24 cellular contexts compared by ENCODE assay signal in the genomic region with DNA sequence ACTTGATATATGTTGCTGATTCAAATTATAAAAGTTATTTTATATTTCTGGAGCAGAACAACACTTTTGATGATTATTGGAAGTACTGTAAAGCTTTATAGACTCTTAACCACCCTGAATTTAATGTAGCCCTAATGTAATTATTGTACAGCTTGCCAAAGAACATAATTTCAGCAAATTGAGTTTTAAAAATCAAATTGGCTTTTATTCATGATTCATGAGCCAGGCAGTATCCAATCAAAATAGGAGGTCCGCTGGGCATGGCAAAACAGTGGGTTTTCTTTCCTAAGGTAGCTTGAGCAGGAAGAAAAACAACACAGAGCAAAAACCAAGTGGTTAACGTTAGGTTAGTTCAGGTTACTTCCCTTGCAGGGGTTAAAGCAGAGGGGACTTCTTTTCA.
DNase-seq lines count a peak whose midpoint lies in the region; ATAC-seq and TF ChIP-seq lines count a peak whose summit lies in the region.
"Had no signal": no experiment of that assay in that cellular context is flagged by ENCODE, and none has a peak within 500 bp of the region (broad histone marks: within the 10 kb centered on the region; RNA-seq: fewer than 3 reads in every experiment).

No MANE protein-coding gene starts in this region.

- H4K91ac ChIP-seq in IMR-90 (ENCODE audit: insufficient read depth, low read depth, low read length), result peak overlapping the region; percentile 6; the same call in 1 of the 2 replicates

- no peak overlapping the region for H3K9ac ChIP-seq in IMR-90 (ENCODE audit: low read depth, low read length)
- H3K9ac ChIP-seq: BLaER1 had no signal

- H2BK5ac ChIP-seq in IMR-90 (ENCODE audit: low read depth, low read length, poor library complexity, severe bottlenecking), result no peak overlapping the region

- H2AK5ac ChIP-seq in IMR-90 (ENCODE audit: low read depth, low read length), result no peak overlapping the region

- TF ChIP-seq RAD21 in IMR-90 (IDR thresholded peaks at IDR 0.05; ENCODE audit: low read length), result no peak

- H2BK20ac ChIP-seq in IMR-90 (ENCODE audit: low read depth, low read length), result peak overlapping the region; percentile 6

- H2BK15ac ChIP-seq in IMR-90 (ENCODE audit: low read depth, low read length), result peak overlapping the region; percentile 20; the same call in 1 of the 3 replicates

- no peak overlapping the region for H2AK9ac ChIP-seq in IMR-90 (replicated peaks; ENCODE audit: low read depth, low read length, poor library complexity)

- H4K20me1 ChIP-seq in IMR-90 (ENCODE audit: insufficient read depth, low read length) (no peaks in the 10 kb centered on the region), osteoblast (ENCODE audit: insufficient read depth, low read length) (no peaks in the 10 kb centered on the region)
- H4K20me1 ChIP-seq: BLaER1 had no signal

- no peak for TF ChIP-seq CTCF in BE2C (IDR thresholded peaks at IDR 0.05; ENCODE audit: low read depth, low read length)
- no peak for TF ChIP-seq CTCF in IMR-90 (conservative IDR thresholded peaks at IDR 0.05; ENCODE audit: low read depth, low read length)
- no peak for TF ChIP-seq CTCF in ascending aorta (IDR thresholded peaks at IDR 0.05)
- TF ChIP-seq CTCF in osteoblast (IDR thresholded peaks at IDR 0.05; ENCODE audit: extremely low read depth, low read depth, low read length), result no peak

- H3K4ac ChIP-seq in IMR-90 (ENCODE audit: low read depth, low read length), result peak overlapping the region; percentile 4; the same call in 1 of the 2 replicates

- H3K9me1 ChIP-seq in IMR-90 (ENCODE audit: insufficient read depth, low read length), result no peaks in the 10 kb centered on the region

- H4K5ac ChIP-seq in IMR-90 (ENCODE audit: low read depth, low read length), result no peak overlapping the region

- no peaks in the 10 kb centered on the region for H3K9me3 ChIP-seq in BE2C
- no peaks in the 10 kb centered on the region for H3K9me3 ChIP-seq in IMR-90 (ENCODE audit: control insufficient read depth, insufficient read depth, low read length)
- H3K9me3 ChIP-seq in ascending aorta, result no peaks in the 10 kb centered on the region
- no peaks in the 10 kb centered on the region for H3K9me3 ChIP-seq in osteoblast (ENCODE audit: low read depth, low read length)
- H3K9me3 ChIP-seq: BLaER1, HAP-1, SJSA1 had no signal

- H3K4me2 ChIP-seq in IMR-90 (ENCODE audit: low read depth, low read length), result no peak overlapping the region
- H3K4me2 ChIP-seq in osteoblast (ENCODE audit: insufficient read depth, low read length), result no peak overlapping the region
- H3K4me2 ChIP-seq: BLaER1, PC-9 had no signal

- no peaks in the 10 kb centered on the region for H3K79me2 ChIP-seq in osteoblast (ENCODE audit: insufficient read depth, low read length)

- H4K8ac ChIP-seq in IMR-90 (ENCODE audit: low read depth in 2 of 2, low read length in 2 of 2), result peak overlapping the region in 1 of 2 experiments; percentile 24; a peak in 1 of 4 replicates

- peaks cover 5% of the 10 kb centered on the region for H3K4me1 ChIP-seq in BE2C
- peaks cover 6% of the 10 kb centered on the region for H3K4me1 ChIP-seq in IMR-90 (ENCODE audit: control insufficient read depth, insufficient read depth, low read length)
- H3K4me1 ChIP-seq in ascending aorta, result peaks cover 0 to 4% of the 10 kb centered on the region in 2 donors
- H3K4me1 ChIP-seq in osteoblast (ENCODE audit: insufficient read depth, low read length), result peaks cover 21% of the 10 kb centered on the region

- H3K56ac ChIP-seq in IMR-90 (ENCODE audit: extremely low read depth, insufficient read depth, low read length), result no peak overlapping the region

- H3K27me3 ChIP-seq in BE2C (no peaks in the 10 kb centered on the region), IMR-90 (ENCODE audit: control insufficient read depth, insufficient read depth, low read length) (no peaks in the 10 kb centered on the region), ascending aorta (no peaks in the 10 kb centered on the region), osteoblast (ENCODE audit: insufficient read depth, low read length) (no peaks in the 10 kb centered on the region)
- H3K27me3 ChIP-seq: BLaER1, SJSA1 had no signal

- H3K4me3 ChIP-seq in BE2C (ENCODE audit: low read depth, low read length) (no peak overlapping the region), IMR-90 (ENCODE audit: insufficient read depth, low read depth, low read length) (no peak overlapping the region), ascending aorta (no peak overlapping the region), osteoblast (ENCODE audit: insufficient read depth, low read length) (no peak overlapping the region)
- H3K4me3 ChIP-seq: BLaER1, HAP-1, PC-9, SJSA1 had no signal

- H3K27ac ChIP-seq in IMR-90 (ENCODE audit: insufficient read depth, low read length) (no peak overlapping the region), ascending aorta (peak overlapping the region; percentile 21 to 36), osteoblast (ENCODE audit: low read depth, low read length) (no peak overlapping the region)
- H3K27ac ChIP-seq: BLaER1, HL-60, PC-9, SJSA1 had no signal

- no TSS peak for BruUV-seq in IMR-90 (replicated peaks; lab: Mats Ljungman, UMichigan)

- dilution Hi-C loops in IMR-90 (cut with HindIII; ENCODE audit: low sequenced_read_pairs, unreplicated experiment), result no loop called here

- H3K79me1 ChIP-seq in IMR-90 (ENCODE audit: low read depth in 1 of 2, low read length in 2 of 2), result peaks cover 0 to 24% of the 10 kb centered on the region in 2 experiments; a peak in 3 of 4 replicates

- ATAC-seq in IMR-90 (ENCODE audit: low read depth), result no peak

- H2AFZ ChIP-seq in IMR-90 (replicated peaks; ENCODE audit: low read length, poor library complexity), result no peak overlapping the region
- H2AFZ ChIP-seq in osteoblast (ENCODE audit: low read length), result peak overlapping the region; percentile 7
- H2AFZ ChIP-seq: PC-9 had no signal

- POLR2A ChIA-PET in IMR-90 (lab: Charles Lee; ENCODE audit: unreplicated experiment), result no interaction called here

- peak overlapping the region; percentile 20; the same call in 1 of the 2 replicates for H2BK120ac ChIP-seq in IMR-90 (ENCODE audit: low read depth, low read length)

- CTCF ChIA-PET in IMR-90 (lab: Yijun Ruan, JAX), result interaction anchor here (1.0 kb wide), 1 partner anchor 14 kb away, joined by 3 read pairs; no protein-coding TSS in a partner anchor

- intact Hi-C loops in IMR-90 (cut with micrococcal nuclease), result no loop called here
- intact Hi-C loops in ascending aorta (cut with DNase I), result loop anchor here (2.0 kb wide), 1 partner anchor 24 kb away; no protein-coding TSS in a partner anchor

- DNase-seq in BE2C, result peak; percentile 47
- no peak for DNase-seq in IMR-90
- no peak for DNase-seq in ascending aorta (ENCODE audit: low spot score in 2 of 2)
- DNase-seq in osteoblast (ENCODE audit: insufficient read length, low spot score, missing footprints), result no peak
- DNase-seq in NCI-H1436 treated with DMSO at 0.1 percent for 48 hours (lab: John Stamatoyannopoulos, UW), result no peak
- no peak for DNase-seq in iPS-NIHi7 (ENCODE audit: extremely low spot score)
- DNase-seq in NCI-H2227 (lab: John Stamatoyannopoulos, UW; ENCODE audit: unreplicated experiment), result no peak
- DNase-seq: CD4-positive, CD25-positive, alpha-beta regulatory T cell; NCI-H1092; NCI-H1417 treated with DMSO at 0.1 percent for 48 hours; NCI-H187; NCI-H2081 treated with DMSO at 0.1 percent for 48 hours; NCI-H2171 treated with DMSO at 0.1 percent for 48 hours; NCI-H524; NCI-H748 treated with DMSO at 0.1 percent for 48 hours; NK-92 treated with Interleukin-12 subunit alpha and Interleukin-12 subunit beta, amount 100 ng/mL, for 24 hours; PC-9; Right ventricle myocardium superior; RPMI8226; SW 1271 had no signal

- H3K23ac ChIP-seq in IMR-90 (ENCODE audit: low read depth, low read length), result no peak overlapping the region

- H3K36me3 ChIP-seq in BE2C, result peaks cover 3% of the 10 kb centered on the region; the same call in 1 of the 2 replicates
- peaks cover 7% of the 10 kb centered on the region for H3K36me3 ChIP-seq in IMR-90 (ENCODE audit: control insufficient read depth, insufficient read depth, low read length)
- H3K36me3 ChIP-seq in ascending aorta, result peaks cover 7 to 15% of the 10 kb centered on the region in 2 donors
- H3K36me3 ChIP-seq in osteoblast (ENCODE audit: insufficient read depth, low read length), result no peaks in the 10 kb centered on the region
- H3K36me3 ChIP-seq: HAP-1 had no signal

- TF ChIP-seq POLR2A in IMR-90 (IDR thresholded peaks at IDR 0.05; ENCODE audit: low read depth, low read length), result no peak

- H3K18ac ChIP-seq in IMR-90 (ENCODE audit: low read depth, low read length), result no peak overlapping the region

- in situ Hi-C loops in IMR-90 (cut with MboI; ENCODE audit: low sequenced_read_pairs), result no loop called here

- H3K14ac ChIP-seq in IMR-90 (replicated peaks; ENCODE audit: low read depth, low read length), result peak overlapping the region; percentile 27; the same call in 1 of the 2 replicates

- WGBS in IMR-90 (ENCODE audit: extremely low coverage in 2 of 2, insufficient read length in 1 of 2), 2 experiments, result 70% methylated on average over 2 of the region's 2 CpGs; no CpG with 5 or more reads in 1 of the 2 experiments

TF ChIP-seq in IMR-90, 13 proteins besides CTCF, POLR2A, EP300 and RAD21 (continues in another document):
- no peak for TF ChIP-seq RCOR1 (IDR thresholded peaks at IDR 0.05; ENCODE audit: insufficient replicate concordance, low read length)
- TF ChIP-seq NFE2L2 (IDR thresholded peaks at IDR 0.05; ENCODE audit: low read depth, low read length), result no peak
- TF ChIP-seq, protein P1, sequence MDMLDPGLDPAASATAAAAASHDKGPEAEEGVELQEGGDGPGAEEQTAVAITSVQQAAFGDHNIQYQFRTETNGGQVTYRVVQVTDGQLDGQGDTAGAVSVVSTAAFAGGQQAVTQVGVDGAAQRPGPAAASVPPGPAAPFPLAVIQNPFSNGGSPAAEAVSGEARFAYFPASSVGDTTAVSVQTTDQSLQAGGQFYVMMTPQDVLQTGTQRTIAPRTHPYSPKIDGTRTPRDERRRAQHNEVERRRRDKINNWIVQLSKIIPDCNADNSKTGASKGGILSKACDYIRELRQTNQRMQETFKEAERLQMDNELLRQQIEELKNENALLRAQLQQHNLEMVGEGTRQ (IDR thresholded peaks at IDR 0.05; ENCODE audit: low read depth, low read length), result no peak
- TF ChIP-seq MAZ (IDR thresholded peaks at IDR 0.05; ENCODE audit: borderline replicate concordance, low read depth, low read length), result no peak
- no peak for TF ChIP-seq CEBPB (IDR thresholded peaks at IDR 0.05; ENCODE audit: low read depth, low read length)
- TF ChIP-seq MAFK (IDR thresholded peaks at IDR 0.05; ENCODE audit: low read depth, low read length), result no peak
- no peak for TF ChIP-seq FOS (IDR thresholded peaks at IDR 0.05; ENCODE audit: low read depth, low read length)
- TF ChIP-seq RFX5 (IDR thresholded peaks at IDR 0.05; ENCODE audit: low read depth, low read length), result no peak
- TF ChIP-seq CHD1 (IDR thresholded peaks at IDR 0.05; ENCODE audit: low read depth, low read length), result no peak

Comparison
In these comparisons a context has a peak if more than half of its experiments do, and no peak if none do; other contexts are left out.
1. H3K27ac ChIP-seq: peak in ascending aorta (2 of 2); none in IMR-90 (single experiment) and osteoblast (single experiment).